In genomic region chr7:136128050-136128449, GRCh38 we compare ENCODE assay signal across 34 cellular contexts.
"Had no signal": no experiment of that assay in that cellular context is flagged by ENCODE, and none has a peak within 500 bp of the region (broad histone marks: within the 10 kb centered on the region; RNA-seq: fewer than 3 reads in every experiment).

No MANE protein-coding gene starts in this region.

- H3K9me3 Mint-ChIP-seq: activated CD4-positive, alpha-beta T cell treated with anti-CD3 and anti-CD28 coated beads, Interleukin-2, amount 10 ng/mL, durations not matched to agents 7 days and 5 days; activated naive CD8-positive, alpha-beta T cell treated with anti-CD3 and anti-CD28 coated beads for 36 hours; activated T-cell treated with anti-CD3 and anti-CD28 coated beads, Interleukin-2, amount 50 U/mL, for 24 hours; T-helper 1 cell treated with Interleukin-12 subunit alpha and Interleukin-12 subunit beta and Interleukin-4 antibody, amounts not matched to agents 30 μg/mL and 1 μg/mL, for 36 hours; T-helper 2 cell treated with Interferon-gamma antibody and Interleukin-4, amounts not matched to agents 5 μg/mL and 100 μg/mL, for 36 hours had no signal

- H3K4me1 Mint-ChIP-seq: activated CD4-positive, alpha-beta T cell treated with anti-CD3 and anti-CD28 coated beads for 36 hours; activated CD4-positive, alpha-beta T cell treated with anti-CD3 and anti-CD28 coated beads, Interleukin-2, amount 10 ng/mL, durations not matched to agents 7 days and 5 days had no signal

- ATAC-seq: activated CD4-positive, alpha-beta T cell treated with anti-CD3 and anti-CD28 coated beads for 36 hours; activated CD4-positive, CD25-positive, alpha-beta regulatory T cell treated with anti-CD3 and anti-CD28 coated beads, Interleukin-2, amount 50 U/mL, for 24 hours; activated CD8-positive, alpha-beta memory T cell treated with anti-CD3 and anti-CD28 coated beads, Interleukin-2, amount 10 ng/mL, durations not matched to agents 7 days and 5 days; activated CD8-positive, alpha-beta T cell treated with anti-CD3 and anti-CD28 coated beads, Interleukin-2, amount 10 ng/mL, durations not matched to agents 7 days and 5 days; activated naive CD4-positive, alpha-beta T cell treated with anti-CD3 and anti-CD28 coated beads, Interleukin-2, amount 50 U/mL, for 72 hours; body of pancreas had no signal

- H3K27ac ChIP-seq: adrenal gland, body of pancreas, brain microvascular endothelial cell, breast epithelium, VCaP had no signal

- DNase-seq: activated CD4-positive, alpha-beta memory T cell treated with anti-CD3 and anti-CD28 coated beads, Interleukin-2, amount 10 ng/mL, durations not matched to agents 7 days and 5 days; activated CD4-positive, alpha-beta T cell treated with anti-CD3 and anti-CD28 coated beads for 1 hour; activated CD4-positive, alpha-beta T cell treated with anti-CD3 and anti-CD28 coated beads for 36 hours; activated CD4-positive, alpha-beta T cell treated with anti-CD3 and anti-CD28 coated beads for 48 hours; activated CD4-positive, alpha-beta T cell treated with anti-CD3 and anti-CD28 coated beads, Interleukin-2, amount 10 ng/mL, durations not matched to agents 7 days and 5 days; activated CD4-positive, alpha-beta T cell treated with anti-CD3 and anti-CD28 coated beads, Interleukin-2, amount 50 U/mL, for 48 hours; activated CD4-positive, CD25-positive, alpha-beta regulatory T cell; activated CD8-positive, alpha-beta memory T cell treated with anti-CD3 and anti-CD28 coated beads for 24 hours; activated CD8-positive, alpha-beta memory T cell treated with anti-CD3 and anti-CD28 coated beads, Interleukin-2, amount 10 ng/mL, durations not matched to agents 7 days and 5 days; activated CD8-positive, alpha-beta memory T cell treated with anti-CD3 and anti-CD28 coated beads, Interleukin-2, amount 50 U/mL, for 48 hours; activated CD8-positive, alpha-beta T cell treated with anti-CD3 and anti-CD28 coated beads, Interleukin-2, amount 10 ng/mL, durations not matched to agents 7 days and 5 days; activated effector memory CD4-positive, alpha-beta T cell treated with anti-CD3 and anti-CD28 coated beads, Interleukin-2, amount 50 U/mL, for 16 hours; activated gamma-delta T cell treated with Interleukin-2 at 50 U/mL for 16 hours; activated naive CD4-positive, alpha-beta T cell; activated naive CD4-positive, alpha-beta T cell treated with anti-CD3 and anti-CD28 coated beads for 36 hours; activated naive CD4-positive, alpha-beta T cell treated with anti-CD3 and anti-CD28 coated beads, Interleukin-2, amount 50 U/mL, for 16 hours; activated naive CD8-positive, alpha-beta T cell treated with anti-CD3 and anti-CD28 coated beads for 36 hours; activated T-cell treated with anti-CD3 and anti-CD28 coated beads, Interleukin-2, amount 50 U/mL, for 24 hours; activated T-cell treated with anti-CD3 and anti-CD28 coated beads, Interleukin-2, amount 50 U/mL, for 48 hours; adrenal gland; amniotic stem cell; aorta; body of pancreas; brain microvascular endothelial cell; central memory CD4-positive, alpha-beta T cell; T-helper 1 cell; T-helper 2 cell; T-helper 9 cell had no signal

- H3K27me3 ChIP-seq: adrenal gland, body of pancreas, brain microvascular endothelial cell, breast epithelium had no signal

- H3K36me3 Mint-ChIP-seq: activated CD8-positive, alpha-beta memory T cell treated with anti-CD3 and anti-CD28 coated beads, Interleukin-2, amount 10 ng/mL, durations not matched to agents 7 days and 5 days; activated naive CD8-positive, alpha-beta T cell treated with anti-CD3 and anti-CD28 coated beads for 36 hours had no signal

- H3K27me3 Mint-ChIP-seq: activated CD4-positive, alpha-beta memory T cell treated with anti-CD3 and anti-CD28 coated beads, Interleukin-2, amount 10 ng/mL, durations not matched to agents 7 days and 5 days; activated CD4-positive, alpha-beta T cell treated with anti-CD3 and anti-CD28 coated beads for 36 hours; activated CD4-positive, alpha-beta T cell treated with anti-CD3 and anti-CD28 coated beads, Interleukin-2, amount 10 ng/mL, durations not matched to agents 7 days and 5 days; activated CD8-positive, alpha-beta memory T cell treated with anti-CD3 and anti-CD28 coated beads, Interleukin-2, amount 10 ng/mL, durations not matched to agents 7 days and 5 days; activated naive CD8-positive, alpha-beta T cell treated with anti-CD3 and anti-CD28 coated beads for 36 hours; activated T-cell treated with anti-CD3 and anti-CD28 coated beads, Interleukin-2, amount 50 U/mL, for 24 hours had no signal

- H3K4me1 ChIP-seq: adrenal gland, body of pancreas, breast epithelium had no signal

- H3K4me3 ChIP-seq: adrenal gland, body of pancreas, breast epithelium had no signal

- H3K27ac Mint-ChIP-seq: activated CD4-positive, alpha-beta memory T cell treated with anti-CD3 and anti-CD28 coated beads, Interleukin-2, amount 10 ng/mL, durations not matched to agents 7 days and 5 days; activated CD4-positive, alpha-beta T cell treated with anti-CD3 and anti-CD28 coated beads for 36 hours; activated CD4-positive, alpha-beta T cell treated with anti-CD3 and anti-CD28 coated beads, Interleukin-2, amount 10 ng/mL, durations not matched to agents 7 days and 5 days; activated CD8-positive, alpha-beta memory T cell treated with anti-CD3 and anti-CD28 coated beads, Interleukin-2, amount 10 ng/mL, durations not matched to agents 7 days and 5 days; activated CD8-positive, alpha-beta T cell treated with anti-CD3 and anti-CD28 coated beads, Interleukin-2, amount 10 ng/mL, durations not matched to agents 7 days and 5 days; activated naive CD4-positive, alpha-beta T cell treated with anti-CD3 and anti-CD28 coated beads for 36 hours; activated naive CD4-positive, alpha-beta T cell treated with anti-CD3 and anti-CD28 coated beads, Interleukin-2, amount 50 U/mL, for 72 hours; activated naive CD8-positive, alpha-beta T cell treated with anti-CD3 and anti-CD28 coated beads for 36 hours; activated T-cell treated with anti-CD3 and anti-CD28 coated beads, Interleukin-2, amount 50 U/mL, for 24 hours; T-helper 1 cell treated with Interleukin-12 subunit alpha and Interleukin-12 subunit beta and Interleukin-4 antibody, amounts not matched to agents 30 μg/mL and 1 μg/mL, for 36 hours; T-helper 2 cell treated with Interferon-gamma antibody and Interleukin-4, amounts not matched to agents 5 μg/mL and 100 μg/mL, for 36 hours had no signal

- H3K9me3 ChIP-seq: adrenal gland, body of pancreas, breast epithelium had no signal

- H3K4me3 Mint-ChIP-seq: activated CD4-positive, alpha-beta memory T cell treated with anti-CD3 and anti-CD28 coated beads, Interleukin-2, amount 10 ng/mL, durations not matched to agents 7 days and 5 days; activated CD4-positive, alpha-beta T cell treated with anti-CD3 and anti-CD28 coated beads for 36 hours; activated CD4-positive, alpha-beta T cell treated with anti-CD3 and anti-CD28 coated beads, Interleukin-2, amount 10 ng/mL, durations not matched to agents 7 days and 5 days; activated CD8-positive, alpha-beta memory T cell treated with anti-CD3 and anti-CD28 coated beads, Interleukin-2, amount 10 ng/mL, durations not matched to agents 7 days and 5 days; activated CD8-positive, alpha-beta T cell treated with anti-CD3 and anti-CD28 coated beads, Interleukin-2, amount 10 ng/mL, durations not matched to agents 7 days and 5 days; activated naive CD4-positive, alpha-beta T cell treated with anti-CD3 and anti-CD28 coated beads for 36 hours; activated naive CD8-positive, alpha-beta T cell treated with anti-CD3 and anti-CD28 coated beads for 36 hours; activated T-cell treated with anti-CD3 and anti-CD28 coated beads, Interleukin-2, amount 50 U/mL, for 24 hours; T-helper 1 cell treated with Interleukin-12 subunit alpha and Interleukin-12 subunit beta and Interleukin-4 antibody, amounts not matched to agents 30 μg/mL and 1 μg/mL, for 36 hours; T-helper 2 cell treated with Interferon-gamma antibody and Interleukin-4, amounts not matched to agents 5 μg/mL and 100 μg/mL, for 36 hours had no signal

- H3K36me3 ChIP-seq: adrenal gland, brain microvascular endothelial cell, breast epithelium had no signal
